8 cellular contexts compared by ENCODE assay signal in genomic region chr7:26376208-26376917, GRCh38.
DNase-seq lines count a peak whose midpoint lies in the region; ATAC-seq, FAIRE-seq and TF ChIP-seq lines count a peak whose summit lies in the region.

No MANE protein-coding gene starts in this region.

- peak; percentile 16 to 34 (median 17) for DNase-seq in CD4-positive, CD25-positive, alpha-beta regulatory T cell
- no peak for DNase-seq in adipocyte (ENCODE audit: low read depth)
- peak; percentile 90 for DNase-seq in iPS-NIHi11 (ENCODE audit: low spot score)
- DNase-seq in small intestine: no peak
- no peak for DNase-seq in ureter (ENCODE audit: low spot score)

- peak; percentile 19 for ATAC-seq in CD4-positive, CD25-positive, alpha-beta regulatory T cell (ENCODE audit: low read depth in 2 of 2)
- ATAC-seq in GM19372 (IDR thresholded peaks at IDR 0.05; ENCODE audit: low read depth, unreplicated experiment): peak; percentile 26
- peak; percentile 44 for ATAC-seq in HG03432 (IDR thresholded peaks at IDR 0.05; ENCODE audit: unreplicated experiment)

- no peaks in the 10 kb centered on the region for H3K79me2 ChIP-seq in OCI-LY1 (ENCODE audit: insufficient read depth, low read length)

- H3K4me1 ChIP-seq in CD4-positive, CD25-positive, alpha-beta regulatory T cell (ENCODE audit: control insufficient read depth, insufficient read depth, low read length, poor library complexity, severe bottlenecking): peaks cover 21% of the 10 kb centered on the region
- H3K4me1 ChIP-seq in OCI-LY1 (ENCODE audit: insufficient read depth, low read length, severe bottlenecking) (peaks cover 18% of the 10 kb centered on the region), adipocyte (ENCODE audit: control insufficient read depth, insufficient read depth, low read length) (peaks cover 3% of the 10 kb centered on the region), small intestine (ENCODE audit: control insufficient read depth in 2 of 2, insufficient read depth in 1 of 2, low read depth in 1 of 2, low read length in 1 of 2) (no peaks in the 10 kb centered on the region)

- H3K4me1 Mint-ChIP-seq in CD4-positive, CD25-positive, alpha-beta regulatory T cell: peaks cover 0 to 11% (median 3%) of the 10 kb centered on the region in 4 donors

- no peak for TF ChIP-seq CTCF in OCI-LY1 (IDR thresholded peaks at IDR 0.05; ENCODE audit: low read length)

- peak overlapping the region; percentile 86 for H3K4me2 ChIP-seq in OCI-LY1 (ENCODE audit: low read length)

- H3K27ac ChIP-seq in CD4-positive, CD25-positive, alpha-beta regulatory T cell (ENCODE audit: insufficient read depth, low read length, poor library complexity, severe bottlenecking): no peak overlapping the region
- H3K27ac ChIP-seq in OCI-LY1 (ENCODE audit: low read depth, low read length, poor library complexity, severe bottlenecking): peak overlapping the region; percentile 52
- no peak overlapping the region for H3K27ac ChIP-seq in small intestine (ENCODE audit: low read depth in 1 of 2, low read length in 1 of 2)

- 0 to 1% (median 1%) methylated on average over 68 to 80 of the region's 80 CpGs for WGBS in small intestine, 3 donors

- H2AFZ ChIP-seq in OCI-LY1 (ENCODE audit: low read length): no peak overlapping the region

- peaks cover 11% of the 10 kb centered on the region for H3K27me3 ChIP-seq in CD4-positive, CD25-positive, alpha-beta regulatory T cell (ENCODE audit: control insufficient read depth, insufficient read depth, low read length)
- H3K27me3 ChIP-seq in OCI-LY1 (ENCODE audit: insufficient read depth, low read length) (no peaks in the 10 kb centered on the region), adipocyte (replicated peaks; ENCODE audit: control insufficient read depth, insufficient read depth, low read length) (peaks cover 42% of the 10 kb centered on the region), small intestine (ENCODE audit: control insufficient read depth in 2 of 2, insufficient read depth in 2 of 2, low read length in 2 of 2) (peaks cover 0 to 13% of the 10 kb centered on the region in 2 donors)

- H3F3A ChIP-seq in OCI-LY1 (ENCODE audit: insufficient read depth, low read length): no peaks in the 10 kb centered on the region

- no peaks in the 10 kb centered on the region for H3K9me2 ChIP-seq in OCI-LY1 (ENCODE audit: low read depth, low read length)

- no peak for FAIRE-seq in small intestine (lab: Jason Lieb, UNC)

- peaks cover 19% of the 10 kb centered on the region for H3K36me3 Mint-ChIP-seq in CD4-positive, CD25-positive, alpha-beta regulatory T cell

- no peaks in the 10 kb centered on the region for H3K9me3 ChIP-seq in CD4-positive, CD25-positive, alpha-beta regulatory T cell (ENCODE audit: control insufficient read depth in 2 of 2, low read length in 2 of 2)
- H3K9me3 ChIP-seq in OCI-LY1 (ENCODE audit: low read length): no peaks in the 10 kb centered on the region
- H3K9me3 ChIP-seq in adipocyte (ENCODE audit: control insufficient read depth, low read length): no peaks in the 10 kb centered on the region
- H3K9me3 ChIP-seq in small intestine (ENCODE audit: control insufficient read depth, low read depth): no peaks in the 10 kb centered on the region

- no peaks in the 10 kb centered on the region for H3K9me3 Mint-ChIP-seq in CD4-positive, CD25-positive, alpha-beta regulatory T cell

- peak overlapping the region; percentile 79 to 94 (median 85) for H3K4me3 Mint-ChIP-seq in CD4-positive, CD25-positive, alpha-beta regulatory T cell

- no peak overlapping the region for H3K4me3 ChIP-seq in CD4-positive, CD25-positive, alpha-beta regulatory T cell (ENCODE audit: low read depth, low read length)
- H3K4me3 ChIP-seq in OCI-LY1 (ENCODE audit: low read depth, low read length, poor library complexity, severe bottlenecking) (peak overlapping the region; percentile 69), adipocyte (ENCODE audit: low read length) (peak overlapping the region; percentile 75), small intestine (ENCODE audit: low read depth in 1 of 2, low read length in 2 of 2) (peak overlapping the region; percentile 53 to 55)

- H3K36me3 ChIP-seq in CD4-positive, CD25-positive, alpha-beta regulatory T cell (ENCODE audit: control insufficient read depth, insufficient read depth, low read length): peaks cover 13% of the 10 kb centered on the region
- H3K36me3 ChIP-seq in OCI-LY1 (ENCODE audit: insufficient read depth, low read length): peaks cover 20% of the 10 kb centered on the region
- H3K36me3 ChIP-seq in adipocyte (ENCODE audit: control insufficient read depth, insufficient read depth, low read length, severe bottlenecking): peaks cover 4% of the 10 kb centered on the region
- no peaks in the 10 kb centered on the region for H3K36me3 ChIP-seq in small intestine (ENCODE audit: control insufficient read depth in 2 of 2, insufficient read depth in 2 of 2, low read length in 2 of 2)

- H4K20me1 ChIP-seq in OCI-LY1 (ENCODE audit: insufficient read depth, low read length): no peaks in the 10 kb centered on the region

- H3K27me3 Mint-ChIP-seq in CD4-positive, CD25-positive, alpha-beta regulatory T cell: peaks cover 34% of the 10 kb centered on the region

- H3K27ac Mint-ChIP-seq in CD4-positive, CD25-positive, alpha-beta regulatory T cell: no peak overlapping the region

- H3K9ac ChIP-seq in OCI-LY1 (ENCODE audit: low read length) (peak overlapping the region; percentile 65), adipocyte (ENCODE audit: low read length) (peak overlapping the region; percentile 39)

Comparison
In these comparisons a context has a peak if more than half of its experiments do, and no peak if none do; other contexts are left out.
1. DNase-seq: peak in CD4-positive, CD25-positive, alpha-beta regulatory T cell (3 of 3) and iPS-NIHi11 (single experiment); none in adipocyte (single experiment), small intestine (single experiment) and ureter (single experiment).
2. Peak in every context shown above with its lines, with median percentiles within 50 percentile points of each other: ATAC-seq.